Comparison of ENCODE assay signal across 2 cellular contexts in the genomic region with DNA sequence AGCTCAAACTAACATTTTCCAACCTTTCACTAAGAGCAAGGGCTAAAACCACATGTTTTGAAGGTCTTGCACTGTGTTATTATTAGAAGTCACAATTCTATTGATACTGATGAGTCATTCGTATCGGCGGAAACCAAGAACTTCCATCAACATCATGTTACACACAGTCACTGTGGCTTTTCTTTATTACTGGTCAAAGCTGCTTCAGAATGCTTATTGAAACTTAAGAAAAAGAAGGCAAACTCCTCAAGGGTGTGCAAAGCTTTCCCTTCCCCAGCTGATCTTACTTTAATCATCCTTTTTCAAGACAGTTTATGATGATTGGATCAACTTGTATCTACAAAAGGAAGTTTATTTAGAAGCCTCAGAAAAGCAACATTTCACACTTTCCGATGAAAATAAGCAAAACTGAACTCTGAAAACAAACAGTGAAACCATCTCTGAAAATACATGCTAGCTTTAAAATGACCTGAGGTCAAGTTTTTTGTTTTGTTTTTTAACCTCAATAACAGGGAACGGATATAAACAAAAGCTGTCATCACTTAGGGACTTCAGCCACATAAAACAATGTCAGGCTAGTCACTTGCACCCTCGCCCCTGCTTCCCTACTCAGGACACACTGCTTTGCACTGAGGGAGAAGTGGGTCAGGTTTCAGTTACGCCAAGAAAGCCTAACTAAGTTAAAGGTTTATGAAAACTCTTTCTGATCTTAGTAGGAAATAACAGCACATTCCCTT.
TF ChIP-seq lines count a peak whose summit lies in the region.

No MANE protein-coding gene starts in this region.

TF ChIP-seq in GM23338, 12 proteins besides CTCF, POLR2A, EP300 and RAD21 (continued from another document):
- TF ChIP-seq, protein P1, sequence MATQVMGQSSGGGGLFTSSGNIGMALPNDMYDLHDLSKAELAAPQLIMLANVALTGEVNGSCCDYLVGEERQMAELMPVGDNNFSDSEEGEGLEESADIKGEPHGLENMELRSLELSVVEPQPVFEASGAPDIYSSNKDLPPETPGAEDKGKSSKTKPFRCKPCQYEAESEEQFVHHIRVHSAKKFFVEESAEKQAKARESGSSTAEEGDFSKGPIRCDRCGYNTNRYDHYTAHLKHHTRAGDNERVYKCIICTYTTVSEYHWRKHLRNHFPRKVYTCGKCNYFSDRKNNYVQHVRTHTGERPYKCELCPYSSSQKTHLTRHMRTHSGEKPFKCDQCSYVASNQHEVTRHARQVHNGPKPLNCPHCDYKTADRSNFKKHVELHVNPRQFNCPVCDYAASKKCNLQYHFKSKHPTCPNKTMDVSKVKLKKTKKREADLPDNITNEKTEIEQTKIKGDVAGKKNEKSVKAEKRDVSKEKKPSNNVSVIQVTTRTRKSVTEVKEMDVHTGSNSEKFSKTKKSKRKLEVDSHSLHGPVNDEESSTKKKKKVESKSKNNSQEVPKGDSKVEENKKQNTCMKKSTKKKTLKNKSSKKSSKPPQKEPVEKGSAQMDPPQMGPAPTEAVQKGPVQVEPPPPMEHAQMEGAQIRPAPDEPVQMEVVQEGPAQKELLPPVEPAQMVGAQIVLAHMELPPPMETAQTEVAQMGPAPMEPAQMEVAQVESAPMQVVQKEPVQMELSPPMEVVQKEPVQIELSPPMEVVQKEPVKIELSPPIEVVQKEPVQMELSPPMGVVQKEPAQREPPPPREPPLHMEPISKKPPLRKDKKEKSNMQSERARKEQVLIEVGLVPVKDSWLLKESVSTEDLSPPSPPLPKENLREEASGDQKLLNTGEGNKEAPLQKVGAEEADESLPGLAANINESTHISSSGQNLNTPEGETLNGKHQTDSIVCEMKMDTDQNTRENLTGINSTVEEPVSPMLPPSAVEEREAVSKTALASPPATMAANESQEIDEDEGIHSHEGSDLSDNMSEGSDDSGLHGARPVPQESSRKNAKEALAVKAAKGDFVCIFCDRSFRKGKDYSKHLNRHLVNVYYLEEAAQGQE (IDR thresholded peaks at IDR 0.05; ENCODE audit: unreplicated experiment) = no peak
TF ChIP-seq in GM23338: peak in this region for 0.

TF ChIP-seq in GM12878, 131 proteins besides CTCF, POLR2A, EP300 and RAD21 (continued from another document and continues in another):
- TF ChIP-seq, protein P2, sequence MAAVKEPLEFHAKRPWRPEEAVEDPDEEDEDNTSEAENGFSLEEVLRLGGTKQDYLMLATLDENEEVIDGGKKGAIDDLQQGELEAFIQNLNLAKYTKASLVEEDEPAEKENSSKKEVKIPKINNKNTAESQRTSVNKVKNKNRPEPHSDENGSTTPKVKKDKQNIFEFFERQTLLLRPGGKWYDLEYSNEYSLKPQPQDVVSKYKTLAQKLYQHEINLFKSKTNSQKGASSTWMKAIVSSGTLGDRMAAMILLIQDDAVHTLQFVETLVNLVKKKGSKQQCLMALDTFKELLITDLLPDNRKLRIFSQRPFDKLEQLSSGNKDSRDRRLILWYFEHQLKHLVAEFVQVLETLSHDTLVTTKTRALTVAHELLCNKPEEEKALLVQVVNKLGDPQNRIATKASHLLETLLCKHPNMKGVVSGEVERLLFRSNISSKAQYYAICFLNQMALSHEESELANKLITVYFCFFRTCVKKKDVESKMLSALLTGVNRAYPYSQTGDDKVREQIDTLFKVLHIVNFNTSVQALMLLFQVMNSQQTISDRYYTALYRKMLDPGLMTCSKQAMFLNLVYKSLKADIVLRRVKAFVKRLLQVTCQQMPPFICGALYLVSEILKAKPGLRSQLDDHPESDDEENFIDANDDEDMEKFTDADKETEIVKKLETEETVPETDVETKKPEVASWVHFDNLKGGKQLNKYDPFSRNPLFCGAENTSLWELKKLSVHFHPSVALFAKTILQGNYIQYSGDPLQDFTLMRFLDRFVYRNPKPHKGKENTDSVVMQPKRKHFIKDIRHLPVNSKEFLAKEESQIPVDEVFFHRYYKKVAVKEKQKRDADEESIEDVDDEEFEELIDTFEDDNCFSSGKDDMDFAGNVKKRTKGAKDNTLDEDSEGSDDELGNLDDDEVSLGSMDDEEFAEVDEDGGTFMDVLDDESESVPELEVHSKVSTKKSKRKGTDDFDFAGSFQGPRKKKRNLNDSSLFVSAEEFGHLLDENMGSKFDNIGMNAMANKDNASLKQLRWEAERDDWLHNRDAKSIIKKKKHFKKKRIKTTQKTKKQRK (IDR thresholded peaks at IDR 0.05; ENCODE audit: low read depth, low read length) = no peak
- no peak for TF ChIP-seq SMAD1 (IDR thresholded peaks at IDR 0.05; ENCODE audit: low read depth, partially characterized antibody)
- TF ChIP-seq CEBPB (IDR thresholded peaks at IDR 0.05; ENCODE audit: borderline replicate concordance in 1 of 2, low read depth in 2 of 2, low read length in 2 of 2) = peak in 1 of 2 experiments; percentile 94; a peak in 2 of 4 replicates
- no peak for TF ChIP-seq NR2C2 (IDR thresholded peaks at IDR 0.05; ENCODE audit: borderline replicate concordance, control insufficient read depth, insufficient read length, low read depth)
- TF ChIP-seq RAD51 (IDR thresholded peaks at IDR 0.05) = no peak
- TF ChIP-seq, protein P3, sequence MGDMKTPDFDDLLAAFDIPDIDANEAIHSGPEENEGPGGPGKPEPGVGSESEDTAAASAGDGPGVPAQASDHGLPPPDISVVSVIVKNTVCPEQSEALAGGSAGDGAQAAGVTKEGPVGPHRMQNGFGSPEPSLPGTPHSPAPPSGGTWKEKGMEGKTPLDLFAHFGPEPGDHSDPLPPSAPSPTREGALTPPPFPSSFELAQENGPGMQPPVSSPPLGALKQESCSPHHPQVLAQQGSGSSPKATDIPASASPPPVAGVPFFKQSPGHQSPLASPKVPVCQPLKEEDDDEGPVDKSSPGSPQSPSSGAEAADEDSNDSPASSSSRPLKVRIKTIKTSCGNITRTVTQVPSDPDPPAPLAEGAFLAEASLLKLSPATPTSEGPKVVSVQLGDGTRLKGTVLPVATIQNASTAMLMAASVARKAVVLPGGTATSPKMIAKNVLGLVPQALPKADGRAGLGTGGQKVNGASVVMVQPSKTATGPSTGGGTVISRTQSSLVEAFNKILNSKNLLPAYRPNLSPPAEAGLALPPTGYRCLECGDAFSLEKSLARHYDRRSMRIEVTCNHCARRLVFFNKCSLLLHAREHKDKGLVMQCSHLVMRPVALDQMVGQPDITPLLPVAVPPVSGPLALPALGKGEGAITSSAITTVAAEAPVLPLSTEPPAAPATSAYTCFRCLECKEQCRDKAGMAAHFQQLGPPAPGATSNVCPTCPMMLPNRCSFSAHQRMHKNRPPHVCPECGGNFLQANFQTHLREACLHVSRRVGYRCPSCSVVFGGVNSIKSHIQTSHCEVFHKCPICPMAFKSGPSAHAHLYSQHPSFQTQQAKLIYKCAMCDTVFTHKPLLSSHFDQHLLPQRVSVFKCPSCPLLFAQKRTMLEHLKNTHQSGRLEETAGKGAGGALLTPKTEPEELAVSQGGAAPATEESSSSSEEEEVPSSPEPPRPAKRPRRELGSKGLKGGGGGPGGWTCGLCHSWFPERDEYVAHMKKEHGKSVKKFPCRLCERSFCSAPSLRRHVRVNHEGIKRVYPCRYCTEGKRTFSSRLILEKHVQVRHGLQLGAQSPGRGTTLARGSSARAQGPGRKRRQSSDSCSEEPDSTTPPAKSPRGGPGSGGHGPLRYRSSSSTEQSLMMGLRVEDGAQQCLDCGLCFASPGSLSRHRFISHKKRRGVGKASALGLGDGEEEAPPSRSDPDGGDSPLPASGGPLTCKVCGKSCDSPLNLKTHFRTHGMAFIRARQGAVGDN (IDR thresholded peaks at IDR 0.05) = no peak
- no peak for TF ChIP-seq GATAD2B (conservative IDR thresholded peaks at IDR 0.05; ENCODE audit: low read depth)
- peak; percentile 77 for TF ChIP-seq NR2F1 (conservative IDR thresholded peaks at IDR 0.05)
- TF ChIP-seq MEF2B (IDR thresholded peaks at IDR 0.05; ENCODE audit: partially characterized antibody, poor library complexity, severe bottlenecking) = peak; percentile 86
- no peak for TF ChIP-seq TARDBP (IDR thresholded peaks at IDR 0.05; ENCODE audit: borderline replicate concordance)
- no peak for TF ChIP-seq POLR2AphosphoS2 (IDR thresholded peaks at IDR 0.05; ENCODE audit: low read depth, low read length)
- TF ChIP-seq, protein P4, sequence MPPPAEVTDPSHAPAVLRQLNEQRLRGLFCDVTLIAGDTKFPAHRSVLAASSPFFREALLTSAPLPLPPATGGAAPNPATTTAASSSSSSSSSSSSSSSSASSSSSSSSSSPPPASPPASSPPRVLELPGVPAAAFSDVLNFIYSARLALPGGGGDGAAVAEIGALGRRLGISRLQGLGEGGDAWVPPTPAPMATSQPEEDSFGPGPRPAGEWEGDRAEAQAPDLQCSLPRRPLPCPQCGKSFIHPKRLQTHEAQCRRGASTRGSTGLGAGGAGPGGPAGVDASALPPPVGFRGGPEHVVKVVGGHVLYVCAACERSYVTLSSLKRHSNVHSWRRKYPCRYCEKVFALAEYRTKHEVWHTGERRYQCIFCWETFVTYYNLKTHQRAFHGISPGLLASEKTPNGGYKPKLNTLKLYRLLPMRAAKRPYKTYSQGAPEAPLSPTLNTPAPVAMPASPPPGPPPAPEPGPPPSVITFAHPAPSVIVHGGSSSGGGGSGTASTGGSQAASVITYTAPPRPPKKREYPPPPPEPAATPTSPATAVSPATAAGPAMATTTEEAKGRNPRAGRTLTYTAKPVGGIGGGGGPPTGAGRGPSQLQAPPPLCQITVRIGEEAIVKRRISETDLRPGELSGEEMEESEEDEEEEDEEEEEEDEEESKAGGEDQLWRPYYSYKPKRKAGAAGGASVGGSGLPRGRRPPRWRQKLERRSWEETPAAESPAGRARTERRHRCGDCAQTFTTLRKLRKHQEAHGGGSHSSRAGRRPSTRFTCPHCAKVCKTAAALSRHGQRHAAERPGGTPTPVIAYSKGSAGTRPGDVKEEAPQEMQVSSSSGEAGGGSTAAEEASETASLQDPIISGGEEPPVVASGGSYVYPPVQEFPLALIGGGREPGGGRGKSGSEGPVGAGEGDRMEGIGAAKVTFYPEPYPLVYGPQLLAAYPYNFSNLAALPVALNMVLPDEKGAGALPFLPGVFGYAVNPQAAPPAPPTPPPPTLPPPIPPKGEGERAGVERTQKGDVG (CRISPR knock-in tag; IDR thresholded peaks at IDR 0.05) = no peak
- TF ChIP-seq, protein P5, sequence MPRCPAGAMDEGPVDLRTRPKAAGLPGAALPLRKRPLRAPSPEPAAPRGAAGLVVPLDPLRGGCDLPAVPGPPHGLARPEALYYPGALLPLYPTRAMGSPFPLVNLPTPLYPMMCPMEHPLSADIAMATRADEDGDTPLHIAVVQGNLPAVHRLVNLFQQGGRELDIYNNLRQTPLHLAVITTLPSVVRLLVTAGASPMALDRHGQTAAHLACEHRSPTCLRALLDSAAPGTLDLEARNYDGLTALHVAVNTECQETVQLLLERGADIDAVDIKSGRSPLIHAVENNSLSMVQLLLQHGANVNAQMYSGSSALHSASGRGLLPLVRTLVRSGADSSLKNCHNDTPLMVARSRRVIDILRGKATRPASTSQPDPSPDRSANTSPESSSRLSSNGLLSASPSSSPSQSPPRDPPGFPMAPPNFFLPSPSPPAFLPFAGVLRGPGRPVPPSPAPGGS (IDR thresholded peaks at IDR 0.05; ENCODE audit: borderline replicate concordance, insufficient read depth, low read depth, low read length, poor library complexity, severe bottlenecking) = no peak
- TF ChIP-seq, protein P6, sequence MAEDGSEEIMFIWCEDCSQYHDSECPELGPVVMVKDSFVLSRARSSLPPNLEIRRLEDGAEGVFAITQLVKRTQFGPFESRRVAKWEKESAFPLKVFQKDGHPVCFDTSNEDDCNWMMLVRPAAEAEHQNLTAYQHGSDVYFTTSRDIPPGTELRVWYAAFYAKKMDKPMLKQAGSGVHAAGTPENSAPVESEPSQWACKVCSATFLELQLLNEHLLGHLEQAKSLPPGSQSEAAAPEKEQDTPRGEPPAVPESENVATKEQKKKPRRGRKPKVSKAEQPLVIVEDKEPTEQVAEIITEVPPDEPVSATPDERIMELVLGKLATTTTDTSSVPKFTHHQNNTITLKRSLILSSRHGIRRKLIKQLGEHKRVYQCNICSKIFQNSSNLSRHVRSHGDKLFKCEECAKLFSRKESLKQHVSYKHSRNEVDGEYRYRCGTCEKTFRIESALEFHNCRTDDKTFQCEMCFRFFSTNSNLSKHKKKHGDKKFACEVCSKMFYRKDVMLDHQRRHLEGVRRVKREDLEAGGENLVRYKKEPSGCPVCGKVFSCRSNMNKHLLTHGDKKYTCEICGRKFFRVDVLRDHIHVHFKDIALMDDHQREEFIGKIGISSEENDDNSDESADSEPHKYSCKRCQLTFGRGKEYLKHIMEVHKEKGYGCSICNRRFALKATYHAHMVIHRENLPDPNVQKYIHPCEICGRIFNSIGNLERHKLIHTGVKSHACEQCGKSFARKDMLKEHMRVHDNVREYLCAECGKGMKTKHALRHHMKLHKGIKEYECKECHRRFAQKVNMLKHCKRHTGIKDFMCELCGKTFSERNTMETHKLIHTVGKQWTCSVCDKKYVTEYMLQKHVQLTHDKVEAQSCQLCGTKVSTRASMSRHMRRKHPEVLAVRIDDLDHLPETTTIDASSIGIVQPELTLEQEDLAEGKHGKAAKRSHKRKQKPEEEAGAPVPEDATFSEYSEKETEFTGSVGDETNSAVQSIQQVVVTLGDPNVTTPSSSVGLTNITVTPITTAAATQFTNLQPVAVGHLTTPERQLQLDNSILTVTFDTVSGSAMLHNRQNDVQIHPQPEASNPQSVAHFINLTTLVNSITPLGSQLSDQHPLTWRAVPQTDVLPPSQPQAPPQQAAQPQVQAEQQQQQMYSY (CRISPR knock-in tag; IDR thresholded peaks at IDR 0.05) = no peak
- TF ChIP-seq, protein P7, sequence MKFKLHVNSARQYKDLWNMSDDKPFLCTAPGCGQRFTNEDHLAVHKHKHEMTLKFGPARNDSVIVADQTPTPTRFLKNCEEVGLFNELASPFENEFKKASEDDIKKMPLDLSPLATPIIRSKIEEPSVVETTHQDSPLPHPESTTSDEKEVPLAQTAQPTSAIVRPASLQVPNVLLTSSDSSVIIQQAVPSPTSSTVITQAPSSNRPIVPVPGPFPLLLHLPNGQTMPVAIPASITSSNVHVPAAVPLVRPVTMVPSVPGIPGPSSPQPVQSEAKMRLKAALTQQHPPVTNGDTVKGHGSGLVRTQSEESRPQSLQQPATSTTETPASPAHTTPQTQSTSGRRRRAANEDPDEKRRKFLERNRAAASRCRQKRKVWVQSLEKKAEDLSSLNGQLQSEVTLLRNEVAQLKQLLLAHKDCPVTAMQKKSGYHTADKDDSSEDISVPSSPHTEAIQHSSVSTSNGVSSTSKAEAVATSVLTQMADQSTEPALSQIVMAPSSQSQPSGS (IDR thresholded peaks at IDR 0.05; ENCODE audit: low read length) = peak; percentile 96
- TF ChIP-seq, protein P8, sequence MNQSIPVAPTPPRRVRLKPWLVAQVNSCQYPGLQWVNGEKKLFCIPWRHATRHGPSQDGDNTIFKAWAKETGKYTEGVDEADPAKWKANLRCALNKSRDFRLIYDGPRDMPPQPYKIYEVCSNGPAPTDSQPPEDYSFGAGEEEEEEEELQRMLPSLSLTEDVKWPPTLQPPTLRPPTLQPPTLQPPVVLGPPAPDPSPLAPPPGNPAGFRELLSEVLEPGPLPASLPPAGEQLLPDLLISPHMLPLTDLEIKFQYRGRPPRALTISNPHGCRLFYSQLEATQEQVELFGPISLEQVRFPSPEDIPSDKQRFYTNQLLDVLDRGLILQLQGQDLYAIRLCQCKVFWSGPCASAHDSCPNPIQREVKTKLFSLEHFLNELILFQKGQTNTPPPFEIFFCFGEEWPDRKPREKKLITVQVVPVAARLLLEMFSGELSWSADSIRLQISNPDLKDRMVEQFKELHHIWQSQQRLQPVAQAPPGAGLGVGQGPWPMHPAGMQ (IDR thresholded peaks at IDR 0.05; ENCODE audit: borderline replicate concordance) = no peak
- 0 out of 2 replicates have a peak, but pooled peaks have one; percentile 75 for TF ChIP-seq STAT3 (IDR thresholded peaks at IDR 0.05; ENCODE audit: low read depth, low read length)
- no peak for TF ChIP-seq MYC (IDR thresholded peaks at IDR 0.05; ENCODE audit: insufficient read depth, insufficient read length, insufficient replicate concordance, low read length, severe bottlenecking)
- no peak for TF ChIP-seq NBN (IDR thresholded peaks at IDR 0.05)
- no peak for TF ChIP-seq SIN3A (IDR thresholded peaks at IDR 0.05; ENCODE audit: low read depth, low read length)
- TF ChIP-seq IKZF1 (conservative IDR thresholded peaks at IDR 0.05) = peak; percentile 65
- TF ChIP-seq HCFC1 (IDR thresholded peaks at IDR 0.05; ENCODE audit: low read length) = no peak
- no peak for TF ChIP-seq CHD4 (IDR thresholded peaks at IDR 0.05)
- TF ChIP-seq MEF2A (IDR thresholded peaks at IDR 0.05; ENCODE audit: insufficient read depth, low read depth, low read length) = peak; percentile 96
- TF ChIP-seq CHD2 (IDR thresholded peaks at IDR 0.05; ENCODE audit: borderline replicate concordance, low read depth, low read length) = peak; percentile 56; the same call in 1 of the 2 replicates
